In the genomic region with DNA sequence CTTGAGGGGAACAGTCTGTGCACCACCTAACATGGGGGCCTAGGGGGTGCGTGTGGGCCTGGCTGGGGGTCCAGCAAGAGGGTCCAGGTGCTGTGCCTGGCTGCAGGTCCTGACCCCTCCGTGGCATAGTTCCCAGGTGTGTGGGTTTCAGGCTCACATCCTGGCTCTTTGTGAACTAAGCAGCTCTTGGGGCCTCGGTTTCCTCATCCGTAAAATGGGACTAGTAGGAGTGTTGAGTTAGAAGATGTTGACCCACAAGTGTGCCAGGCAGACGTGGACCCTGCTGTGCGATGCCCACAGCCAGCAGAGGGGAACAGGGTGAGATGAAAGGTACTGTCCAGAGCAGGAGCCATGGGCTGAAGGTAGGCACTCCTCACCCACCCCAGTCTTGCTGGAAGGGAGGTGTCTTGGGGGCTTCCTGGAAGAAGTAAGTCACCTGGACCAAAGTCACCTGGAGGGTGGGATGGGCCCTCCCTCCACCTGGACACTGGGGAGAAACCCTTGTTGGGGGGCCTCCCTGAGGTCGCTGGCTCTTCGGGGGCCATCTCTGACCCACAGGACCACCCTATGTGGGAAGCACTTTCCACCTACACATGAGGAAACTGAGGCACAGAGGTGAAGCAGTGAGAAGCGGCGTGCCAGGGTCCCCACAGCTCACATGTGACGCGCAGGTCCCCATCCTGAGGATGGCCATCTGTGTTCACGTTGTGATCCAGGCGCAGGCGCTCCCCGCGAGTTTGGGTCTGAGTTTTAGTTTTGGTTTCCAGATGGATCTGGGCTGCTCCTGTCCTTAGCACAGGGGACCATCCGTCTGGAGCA, we compare ENCODE assay signal across 9 cellular contexts. TPM values are rescaled to one million over a fixed set of nuclear protein-coding genes. Genes with fewer than 3 reads are reported as not detected.
DNase-seq lines count a peak whose midpoint lies in the region; ATAC-seq and TF ChIP-seq lines count a peak whose summit lies in the region.
"Had no signal": no experiment of that assay in that cellular context is flagged by ENCODE, and none has a peak within 500 bp of the region (broad histone marks: within the 10 kb centered on the region; RNA-seq: fewer than 3 reads in every experiment).

No MANE protein-coding gene starts in this region.

- DNase-seq in right cardiac atrium (peak; percentile 8 to 41 (median 36)), left ventricle myocardium superior (no peak), body of pancreas (no peak), type B pancreatic cell (ENCODE audit: extremely low spot score, unreplicated experiment) (no peak), MG63 (no peak), NCI-H446 (lab: John Stamatoyannopoulos, UW) (no peak)
- DNase-seq: NCI-H187 treated with DMSO at 0.1 percent for 48 hours had no signal

- H3K36me3 Mint-ChIP-seq in type B pancreatic cell, result no peaks in the 10 kb centered on the region

- TF ChIP-seq POLR2A in body of pancreas (IDR thresholded peaks at IDR 0.05), result no peak

- peak overlapping the region; percentile 81 for H3K4me3 Mint-ChIP-seq in type B pancreatic cell

- ATAC-seq in right cardiac atrium (no peak), left ventricle myocardium superior (no peak), body of pancreas (no peak), HG02588 (IDR thresholded peaks at IDR 0.05; ENCODE audit: unreplicated experiment) (no peak)

- H3K36me3 ChIP-seq in body of pancreas (replicated peaks in 1 of 2; ENCODE audit: insufficient read depth in 1 of 2, low read depth in 2 of 2) (no peaks in the 10 kb centered on the region), mesodermal cell (ENCODE audit: control insufficient read depth, insufficient read depth, low read length) (no peaks in the 10 kb centered on the region), MG63 (no peaks in the 10 kb centered on the region)

- H3K4me1 Mint-ChIP-seq in type B pancreatic cell (ENCODE audit: unreplicated experiment), result peaks cover 33% of the 10 kb centered on the region

- intact Hi-C loops in right cardiac atrium (cut with DNase I) (loop anchor here in 1 of 4 donors (10.0 kb wide), 1 partner anchor 259 kb away; no protein-coding TSS in a partner anchor), left ventricle myocardium superior (cut with micrococcal nuclease) (no loop called here), body of pancreas (cut with DNase I) (no loop called here)

- H3K27ac ChIP-seq in right cardiac atrium (ENCODE audit: low read length) (no peak overlapping the region), body of pancreas (peak overlapping the region in 3 of 4 donors; percentile 74 to 85 (median 82)), mesodermal cell (ENCODE audit: low read depth, low read length, severe bottlenecking) (no peak overlapping the region)

- no peak for TF ChIP-seq CTCF in body of pancreas (IDR thresholded peaks at IDR 0.05)
- TF ChIP-seq CTCF in type B pancreatic cell (conservative IDR thresholded peaks at IDR 0.05), result no peak

- H3K27me3 ChIP-seq in right cardiac atrium (ENCODE audit: control insufficient read depth, insufficient read depth) (no peaks in the 10 kb centered on the region), body of pancreas (no peaks in the 10 kb centered on the region), MG63 (no peaks in the 10 kb centered on the region; the same call in 1 of the 2 replicates)

- H3K27me3 Mint-ChIP-seq in type B pancreatic cell, result no peaks in the 10 kb centered on the region

- H3K4me1 ChIP-seq in right cardiac atrium (ENCODE audit: control insufficient read depth, insufficient read depth, low read length) (peaks cover 5% of the 10 kb centered on the region), body of pancreas (peaks cover 51% of the 10 kb centered on the region), mesodermal cell (ENCODE audit: control insufficient read depth, insufficient read depth, low read length, poor library complexity, severe bottlenecking) (peaks cover 30% of the 10 kb centered on the region)

- no peak overlapping the region for H3K4me3 ChIP-seq in right cardiac atrium (ENCODE audit: low read length)
- H3K4me3 ChIP-seq in body of pancreas, result no peak overlapping the region
- H3K4me3 ChIP-seq in mesodermal cell (ENCODE audit: extremely low read depth, insufficient read depth, low read length, poor library complexity, severe bottlenecking), result peak overlapping the region; percentile 54
- no peak overlapping the region for H3K4me3 ChIP-seq in MG63

- H3K9me3 ChIP-seq in right cardiac atrium (ENCODE audit: control insufficient read depth, low read length) (no peaks in the 10 kb centered on the region), body of pancreas (no peaks in the 10 kb centered on the region), mesodermal cell (ENCODE audit: control insufficient read depth, low read length) (no peaks in the 10 kb centered on the region), MG63 (no peaks in the 10 kb centered on the region)

- H3K27ac Mint-ChIP-seq in type B pancreatic cell, result no peak overlapping the region

- no peaks in the 10 kb centered on the region for H3K9me3 Mint-ChIP-seq in type B pancreatic cell

- 90% methylated on average over 18 of the region's 18 CpGs for WGBS in right cardiac atrium
- 60 to 90% methylated on average over 1 to 18 of the region's 18 CpGs for WGBS in body of pancreas, 2 donors
- WGBS in mesodermal cell (ENCODE audit: insufficient coverage in 2 of 2), 2 experiments, result 91 to 94% methylated on average over 15 to 17 of the region's 18 CpGs

RNA-seq across cellular contexts. Expression of a gene that starts 1.4 kb away (rescaled TPM):
- 1 to 10 TPM in 3 of 4 donors, under 1 TPM in 1; 0.28 to 2.5 (median 1.8) TPM for total RNA-seq in right cardiac atrium
- 1.4 TPM for polyA plus RNA-seq in right cardiac atrium
- total RNA-seq in left ventricle myocardium superior, result 1.7 TPM
- 10 to 100 TPM; 17.1 to 22.1 TPM for total RNA-seq in body of pancreas
- 6.9 TPM for polyA plus RNA-seq in mesodermal cell (2013, experiment 1 of 2)
- polyA plus RNA-seq in mesodermal cell (2013, experiment 2 of 2), result 6.5 TPM
- 16.1 and 28.9 TPM in 2 replicates for total RNA-seq in type B pancreatic cell (ENCODE audit: low replicate concordance)
- total RNA-seq in MG63 (2014; rRNA removed; shearing (Covaris generic); ENCODE audit: low replicate concordance), result 0.13 TPM in 1 of 2 replicates, not detected in the other

Comparison
In these comparisons a context has a peak if more than half of its experiments do, and no peak if none do; other contexts are left out.
1. DNase-seq: peak in right cardiac atrium (3 of 3); none in left ventricle myocardium superior (single experiment), body of pancreas (0 of 4), type B pancreatic cell (single experiment), MG63 (single experiment) and NCI-H446 (0 of 2).
2. H3K27ac ChIP-seq: peak in body of pancreas (3 of 4); none in right cardiac atrium (single experiment) and mesodermal cell (single experiment).